ENCODE assay signal across 1 cellular context in genomic region chr12:106854723-106855122, GRCh38.
TF ChIP-seq lines count a peak whose summit lies in the region.

No MANE protein-coding gene starts in this region.

TF ChIP-seq in GM23338, 12 proteins besides CTCF, POLR2A, EP300 and RAD21 (continued from another document):
- no peak for TF ChIP-seq STAT1 (IDR thresholded peaks at IDR 0.05; ENCODE audit: unreplicated experiment)
- no peak for TF ChIP-seq REST (IDR thresholded peaks at IDR 0.05; ENCODE audit: unreplicated experiment)
- TF ChIP-seq NANOG (IDR thresholded peaks at IDR 0.05; ENCODE audit: borderline replicate concordance): no peak
- no peak for TF ChIP-seq ZNF331 (CRISPR knock-in tag; IDR thresholded peaks at IDR 0.05; ENCODE audit: low read depth)
- TF ChIP-seq ZNF114 (CRISPR knock-in tag; IDR thresholded peaks at IDR 0.05): no peak
- no peak for TF ChIP-seq EZH2phosphoT487 (IDR thresholded peaks at IDR 0.05; ENCODE audit: unreplicated experiment)
- no peak for TF ChIP-seq CREB1 (CRISPR knock-in tag; IDR thresholded peaks at IDR 0.05; ENCODE audit: low read depth)
- TF ChIP-seq JUNB (IDR thresholded peaks at IDR 0.05; ENCODE audit: unreplicated experiment): no peak
- no peak for TF ChIP-seq EZH2 (IDR thresholded peaks at IDR 0.05; ENCODE audit: low read depth, unreplicated experiment)
- TF ChIP-seq POLR2AphosphoS5 (IDR thresholded peaks at IDR 0.05; ENCODE audit: low read depth): no peak
